1 cellular context compared by ENCODE assay signal in genomic region chr1:206635080-206635982, GRCh38.
A peak's percentile ranks its signal among the peaks of the same experiment; 100 is the strongest.
TF ChIP-seq lines count a peak whose summit lies in the region.

DYRK3 (plus strand) TSS chr1:206635536; CDS start chr1:206635704, 168 bp downstream.

TF ChIP-seq in HEK293, 187 proteins besides CTCF, POLR2A, EP300 and RAD21 (continued from another document and continues in another):
- TF ChIP-seq ZNF311 (tag by site-specific recombination; IDR thresholded peaks at IDR 0.05; ENCODE audit: borderline replicate concordance) (no peak), ZNF121 (tag by site-specific recombination; IDR thresholded peaks at IDR 0.05) (peak; percentile 80), ZSCAN30 (tag by site-specific recombination; IDR thresholded peaks at IDR 0.05) (0 out of 2 replicates have a peak, but pooled peaks have one; percentile 15), ZNF2 (tag by site-specific recombination; IDR thresholded peaks at IDR 0.05) (peak; percentile 92), ZNF670 (tag by site-specific recombination; IDR thresholded peaks at IDR 0.05; ENCODE audit: low read depth) (no peak), ZSCAN5A (tag by site-specific recombination; IDR thresholded peaks at IDR 0.05) (peak; percentile 55; the same call in 1 of the 2 replicates), ZNF391 (tag by site-specific recombination; IDR thresholded peaks at IDR 0.05; ENCODE audit: borderline replicate concordance, low read depth) (0 out of 2 replicates have a peak, but pooled peaks have one; percentile 30), KLF1 (tag by site-specific recombination; IDR thresholded peaks at IDR 0.05) (peak; percentile 95), PRDM6 (tag by site-specific recombination; IDR thresholded peaks at IDR 0.05) (no peak), ZBTB20 (tag by site-specific recombination; IDR thresholded peaks at IDR 0.05) (peak; percentile 92), YY1 (tag by site-specific recombination; IDR thresholded peaks at IDR 0.05) (no peak), ZNF529 (tag by site-specific recombination; IDR thresholded peaks at IDR 0.05; ENCODE audit: insufficient replicate concordance) (no peak), ZNF223 (tag by site-specific recombination; IDR thresholded peaks at IDR 0.05) (no peak), ZFHX2 (tag by site-specific recombination; conservative IDR thresholded peaks at IDR 0.05) (peak; percentile 98), OVOL3 (tag by site-specific recombination; IDR thresholded peaks at IDR 0.05) (no peak; the same call in 1 of the 2 replicates), PRDM10 (tag by site-specific recombination; IDR thresholded peaks at IDR 0.05) (peak; percentile 57), ZNF660 (tag by site-specific recombination; IDR thresholded peaks at IDR 0.05) (peak; percentile 8; the same call in 1 of the 2 replicates), ZNF626 (tag by site-specific recombination; IDR thresholded peaks at IDR 0.05) (no peak), KLF9 (tag by site-specific recombination; IDR thresholded peaks at IDR 0.05; ENCODE audit: low read depth) (peak; percentile 99), ZNF654 (tag by site-specific recombination; IDR thresholded peaks at IDR 0.05; ENCODE audit: low read depth) (no peak), ZNF701 (tag by site-specific recombination; IDR thresholded peaks at IDR 0.05) (no peak), ZBTB48 (tag by site-specific recombination; IDR thresholded peaks at IDR 0.05) (peak; percentile 68; the same call in 1 of the 2 replicates), ZNF580 (tag by site-specific recombination; IDR thresholded peaks at IDR 0.05) (0 out of 2 replicates have a peak, but pooled peaks have one; percentile 7), ZNF335 (tag by site-specific recombination; conservative IDR thresholded peaks at IDR 0.05) (peak; percentile 49; the same call in 1 of the 2 replicates), ZBTB6 (tag by site-specific recombination; IDR thresholded peaks at IDR 0.05) (no peak), SETDB1 (IDR thresholded peaks at IDR 0.05; ENCODE audit: insufficient read length, low read length) (no peak), ZSCAN18 (tag by site-specific recombination; IDR thresholded peaks at IDR 0.05) (no peak), ZNF639 (tag by site-specific recombination; IDR thresholded peaks at IDR 0.05) (no peak), ELK4 (IDR thresholded peaks at IDR 0.05; ENCODE audit: borderline replicate concordance, low read depth, low read length) (no peak), ZNF292 (tag by site-specific recombination; IDR thresholded peaks at IDR 0.05; ENCODE audit: borderline replicate concordance, low read depth) (no peak), PRDM4 (tag by site-specific recombination; IDR thresholded peaks at IDR 0.05) (no peak), ZSCAN4 (tag by site-specific recombination; IDR thresholded peaks at IDR 0.05) (no peak), ZNF214 (tag by site-specific recombination; IDR thresholded peaks at IDR 0.05; ENCODE audit: borderline replicate concordance) (no peak), ZNF398 (tag by site-specific recombination; IDR thresholded peaks at IDR 0.05) (peak; percentile 94), ZNF23 (tag by site-specific recombination; IDR thresholded peaks at IDR 0.05; ENCODE audit: borderline replicate concordance) (no peak), ZNF266 (tag by site-specific recombination; IDR thresholded peaks at IDR 0.05; ENCODE audit: low read depth) (no peak), SCRT2 (tag by site-specific recombination; IDR thresholded peaks at IDR 0.05) (no peak), ZNF350 (tag by site-specific recombination; IDR thresholded peaks at IDR 0.05) (no peak), ZNF692 (tag by site-specific recombination; IDR thresholded peaks at IDR 0.05) (peak; percentile 82)
